Comparison of ENCODE assay signal across 9 cellular contexts in genomic region chr3:62332771-62333381, GRCh38. TPM values are rescaled to one million over a fixed set of nuclear protein-coding genes. Genes with fewer than 3 reads are reported as not detected.
DNase-seq lines count a peak whose midpoint lies in the region; ATAC-seq, FAIRE-seq and TF ChIP-seq lines count a peak whose summit lies in the region.
"Had no signal": no experiment of that assay in that cellular context is flagged by ENCODE, and none has a peak within 500 bp of the region (broad histone marks: within the 10 kb centered on the region; RNA-seq: fewer than 3 reads in every experiment).

No MANE protein-coding gene starts in this region.

- ATAC-seq in psoas muscle = no peak
- ATAC-seq in GM21737 (IDR thresholded peaks at IDR 0.05; ENCODE audit: unreplicated experiment) = no peak

- H3K27me3 ChIP-seq in endothelial cell of umbilical vein (ENCODE audit: control insufficient read depth in 2 of 2, insufficient read depth in 2 of 2, low read length in 2 of 2) (no peaks in the 10 kb centered on the region), psoas muscle (ENCODE audit: insufficient read depth in 3 of 3, low read length in 2 of 3) (peaks cover 0 to 2% (median 0%) of the 10 kb centered on the region in 3 donors)

- POLR2A ChIA-PET in endothelial cell of umbilical vein (lab: Charles Lee) = no interaction called here

- DNase-seq in DMS 273 (lab: John Stamatoyannopoulos, UW; ENCODE audit: unreplicated experiment) (peak; percentile 68), DMS 273 treated with DMSO at 0.1 percent for 48 hours (lab: John Stamatoyannopoulos, UW) (no peak), NCI-H1694 treated with DMSO at 0.1 percent for 48 hours (lab: John Stamatoyannopoulos, UW) (peak; percentile 42), endothelial cell of umbilical vein (ENCODE audit: low read depth, low spot score) (peak; percentile 21), psoas muscle (no peak), T-helper 1 cell (no peak)
- DNase-seq in activated T-cell treated with anti-CD3 and anti-CD28 coated beads, Interleukin-2, amount 50 U/mL, for 48 hours = no peak

- no peaks in the 10 kb centered on the region for H4K20me1 ChIP-seq in endothelial cell of umbilical vein (replicated peaks; ENCODE audit: control insufficient read depth, extremely low read depth, insufficient read depth, low read length)

- H3K4me1 ChIP-seq in endothelial cell of umbilical vein (ENCODE audit: control insufficient read depth, extremely low read depth, insufficient read depth, low read length) (no peaks in the 10 kb centered on the region), psoas muscle (no peaks in the 10 kb centered on the region)

- WGBS in psoas muscle, 3 donors = 35 to 46% (median 44%) methylated on average over 3 of the region's 3 CpGs

- TF ChIP-seq CTCF in endothelial cell of umbilical vein (IDR thresholded peaks at IDR 0.05; ENCODE audit: extremely low read depth in 1 of 2, insufficient read depth in 1 of 2, low read depth in 1 of 2, low read length in 2 of 2) (peak; percentile 24 to 40), psoas muscle (IDR thresholded peaks at IDR 0.05) (peak; percentile 50)

- H3K9me1 ChIP-seq in endothelial cell of umbilical vein (replicated peaks; ENCODE audit: control insufficient read depth, extremely low read depth, insufficient read depth, low read length) = no peaks in the 10 kb centered on the region

- H3K4me3 ChIP-seq in endothelial cell of umbilical vein (replicated peaks in 1 of 3; ENCODE audit: insufficient read depth in 1 of 3, low read depth in 1 of 3, low read length in 3 of 3) = no peak overlapping the region
- no peak overlapping the region for H3K4me3 ChIP-seq in psoas muscle

- no peak overlapping the region for H3K4me2 ChIP-seq in endothelial cell of umbilical vein (ENCODE audit: insufficient read depth, low read length)

- no peaks in the 10 kb centered on the region for H3K9me3 ChIP-seq in endothelial cell of umbilical vein (replicated peaks; ENCODE audit: control insufficient read depth, insufficient read depth, low read length)
- no peaks in the 10 kb centered on the region for H3K9me3 ChIP-seq in psoas muscle

- dilution Hi-C loops in endothelial cell of umbilical vein (cut with MboI; ENCODE audit: extremely low pct_ligation_motif_present, low sequenced_read_pairs) = no loop called here

- CTCF ChIA-PET in endothelial cell of umbilical vein (lab: Charles Lee) = interaction anchor here (0.6 to 1.3 kb wide), 6 partner anchors 9 to 899 kb away, joined by 3 to 23 read pairs (median 4); no protein-coding TSS in a partner anchor

- intact Hi-C loops in endothelial cell of umbilical vein (cut with micrococcal nuclease) (loop anchor here (1.0 to 10.0 kb wide), 2 partner anchors 225 to 892 kb away; no protein-coding TSS in a partner anchor), psoas muscle (cut with DNase I) (loop anchor here in 1 of 2 donors (10.0 kb wide), 1 partner anchor 222 kb away; no protein-coding TSS in a partner anchor)

- H3K79me2 ChIP-seq in endothelial cell of umbilical vein (ENCODE audit: control insufficient read depth, insufficient read depth, low read length) = no peaks in the 10 kb centered on the region

- FAIRE-seq in endothelial cell of umbilical vein (lab: Jason Lieb, UNC) = peak; percentile 67

- BruUV-seq in endothelial cell of umbilical vein (replicated peaks; lab: Mats Ljungman, UMichigan) = no TSS peak

- TF ChIP-seq POLR2A in endothelial cell of umbilical vein (IDR thresholded peaks at IDR 0.05; ENCODE audit: low read depth, low read length) = no peak

- no peak overlapping the region for H2AFZ ChIP-seq in endothelial cell of umbilical vein (ENCODE audit: low read depth, low read length)

- H3K27ac ChIP-seq in endothelial cell of umbilical vein (ENCODE audit: insufficient read depth, low read depth, low read length) = no peak overlapping the region
- H3K27ac ChIP-seq in psoas muscle = no peak overlapping the region

- no peak overlapping the region for H3K9ac ChIP-seq in endothelial cell of umbilical vein (replicated peaks; ENCODE audit: extremely low read depth, insufficient read depth, low read length)

- H3K36me3 ChIP-seq in endothelial cell of umbilical vein (ENCODE audit: control insufficient read depth in 2 of 2, extremely low read depth in 1 of 2, insufficient read depth in 2 of 2, low read length in 2 of 2) (no peaks in the 10 kb centered on the region), psoas muscle (ENCODE audit: insufficient read depth in 1 of 2, low read depth in 1 of 2) (no peaks in the 10 kb centered on the region)

TF ChIP-seq in endothelial cell of umbilical vein, 7 proteins besides CTCF, POLR2A, EP300 and RAD21:
- TF ChIP-seq FOS (IDR thresholded peaks at IDR 0.05; ENCODE audit: borderline replicate concordance, insufficient read depth, low read length) = no peak
- TF ChIP-seq GATA2 (IDR thresholded peaks at IDR 0.05; ENCODE audit: insufficient read depth, insufficient read length, low read depth, low read length) = no peak
- TF ChIP-seq MYC (IDR thresholded peaks at IDR 0.05; ENCODE audit: low read depth, low read length) = no peak
- TF ChIP-seq EZH2 (IDR thresholded peaks at IDR 0.05; ENCODE audit: borderline replicate concordance, low read depth, low read length, severe bottlenecking) = no peak
- TF ChIP-seq POLR2AphosphoS5 (IDR thresholded peaks at IDR 0.05; ENCODE audit: insufficient read depth, low read depth, low read length) = no peak
- no peak for TF ChIP-seq MAX (IDR thresholded peaks at IDR 0.05; ENCODE audit: insufficient read depth, insufficient read length)
- no peak for TF ChIP-seq JUN (IDR thresholded peaks at IDR 0.05; ENCODE audit: borderline replicate concordance, insufficient read depth, insufficient read length, low read depth)

RNA-seq across cellular contexts. Expression of gene FEZF2, which starts 40.5 kb away (rescaled TPM):
- total RNA-seq in endothelial cell of umbilical vein = not detected in 2 replicates
- polyA plus RNA-seq in endothelial cell of umbilical vein = not detected in 2 replicates
- polyA plus RNA-seq in endothelial cell of umbilical vein (2011; cell fraction: cytosol; rRNA removed) = not detected in 2 replicates
- not detected in 2 replicates for polyA plus RNA-seq in endothelial cell of umbilical vein (2011; cell fraction: nucleus; rRNA removed)
- not detected in 2 replicates for polyA plus RNA-seq in endothelial cell of umbilical vein (2012)
- polyA minus RNA-seq in endothelial cell of umbilical vein = not detected in 2 replicates
- polyA minus RNA-seq in endothelial cell of umbilical vein (2011; cell fraction: cytosol; rRNA and poly(A)+ RNA removed) = not detected
- polyA minus RNA-seq in endothelial cell of umbilical vein (2011; cell fraction: nucleus; rRNA and poly(A)+ RNA removed) = not detected in 2 replicates
- total RNA-seq in psoas muscle = not detected
- not detected for polyA plus RNA-seq in psoas muscle
- total RNA-seq: A172 had no signal

Comparison
In these comparisons a context has a peak if more than half of its experiments do, and no peak if none do; other contexts are left out.
1. DNase-seq: peak in DMS 273 (single experiment), NCI-H1694 treated with DMSO at 0.1 percent for 48 hours (single experiment) and endothelial cell of umbilical vein (single experiment); none in DMS 273 treated with DMSO at 0.1 percent for 48 hours (single experiment), psoas muscle (0 of 2), T-helper 1 cell (0 of 5) and activated T-cell treated with anti-CD3 and anti-CD28 coated beads, Interleukin-2, amount 50 U/mL, for 48 hours (0 of 2).